In the genomic region with DNA sequence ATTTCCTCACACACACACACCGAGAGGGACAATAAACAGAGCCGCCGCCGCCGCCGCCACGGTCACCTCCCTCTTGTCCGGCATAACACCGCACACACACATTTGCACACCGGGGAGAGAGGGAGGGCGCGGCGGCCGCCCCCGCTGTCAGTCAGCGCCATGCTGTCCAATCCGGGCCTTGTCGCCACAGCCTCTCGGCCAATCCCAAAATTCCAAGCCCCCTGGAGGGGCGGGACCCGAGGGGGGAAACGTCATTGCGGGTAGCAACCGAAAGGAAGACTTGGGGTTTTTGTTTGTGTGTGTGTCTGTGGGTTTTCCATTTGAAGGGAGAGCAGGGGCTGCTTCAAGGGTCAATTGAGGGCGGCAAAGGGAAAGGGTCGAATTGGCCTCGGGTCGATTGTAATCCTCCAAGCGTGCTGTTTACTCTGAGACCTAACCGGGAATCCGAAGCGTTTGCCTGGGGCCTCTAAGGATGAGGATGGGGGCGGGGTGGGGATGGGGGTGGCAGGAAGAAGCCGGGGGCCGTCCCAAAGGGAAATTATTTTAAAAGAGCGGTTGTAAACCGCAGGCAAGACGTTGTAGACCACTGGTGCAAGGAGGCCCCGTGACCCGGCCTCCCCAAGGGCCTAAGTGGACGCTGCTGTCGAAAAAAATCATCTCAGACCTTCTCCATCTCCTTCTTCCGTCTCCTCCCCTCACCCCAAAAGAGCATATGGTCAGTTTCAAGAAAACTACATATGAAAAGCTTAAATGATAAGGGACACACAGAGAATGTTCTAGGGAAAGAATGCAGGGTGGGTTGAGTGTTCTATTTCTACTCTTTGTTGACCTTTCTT, we compare ENCODE assay signal across 8 cellular contexts. TPM values are rescaled to one million over a fixed set of nuclear protein-coding genes. Genes with fewer than 3 reads are reported as not detected.
DNase-seq lines count a peak whose midpoint lies in the region; ATAC-seq, FAIRE-seq and TF ChIP-seq lines count a peak whose summit lies in the region.

A gene with protein sequence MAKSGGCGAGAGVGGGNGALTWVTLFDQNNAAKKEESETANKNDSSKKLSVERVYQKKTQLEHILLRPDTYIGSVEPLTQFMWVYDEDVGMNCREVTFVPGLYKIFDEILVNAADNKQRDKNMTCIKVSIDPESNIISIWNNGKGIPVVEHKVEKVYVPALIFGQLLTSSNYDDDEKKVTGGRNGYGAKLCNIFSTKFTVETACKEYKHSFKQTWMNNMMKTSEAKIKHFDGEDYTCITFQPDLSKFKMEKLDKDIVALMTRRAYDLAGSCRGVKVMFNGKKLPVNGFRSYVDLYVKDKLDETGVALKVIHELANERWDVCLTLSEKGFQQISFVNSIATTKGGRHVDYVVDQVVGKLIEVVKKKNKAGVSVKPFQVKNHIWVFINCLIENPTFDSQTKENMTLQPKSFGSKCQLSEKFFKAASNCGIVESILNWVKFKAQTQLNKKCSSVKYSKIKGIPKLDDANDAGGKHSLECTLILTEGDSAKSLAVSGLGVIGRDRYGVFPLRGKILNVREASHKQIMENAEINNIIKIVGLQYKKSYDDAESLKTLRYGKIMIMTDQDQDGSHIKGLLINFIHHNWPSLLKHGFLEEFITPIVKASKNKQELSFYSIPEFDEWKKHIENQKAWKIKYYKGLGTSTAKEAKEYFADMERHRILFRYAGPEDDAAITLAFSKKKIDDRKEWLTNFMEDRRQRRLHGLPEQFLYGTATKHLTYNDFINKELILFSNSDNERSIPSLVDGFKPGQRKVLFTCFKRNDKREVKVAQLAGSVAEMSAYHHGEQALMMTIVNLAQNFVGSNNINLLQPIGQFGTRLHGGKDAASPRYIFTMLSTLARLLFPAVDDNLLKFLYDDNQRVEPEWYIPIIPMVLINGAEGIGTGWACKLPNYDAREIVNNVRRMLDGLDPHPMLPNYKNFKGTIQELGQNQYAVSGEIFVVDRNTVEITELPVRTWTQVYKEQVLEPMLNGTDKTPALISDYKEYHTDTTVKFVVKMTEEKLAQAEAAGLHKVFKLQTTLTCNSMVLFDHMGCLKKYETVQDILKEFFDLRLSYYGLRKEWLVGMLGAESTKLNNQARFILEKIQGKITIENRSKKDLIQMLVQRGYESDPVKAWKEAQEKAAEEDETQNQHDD (N-terminal part only) (minus strand): TSS at position 98 of the 836 bp plus-strand sequence. CDS start 610 bp downstream, outside the sequence.

- H3K9me3 ChIP-seq in keratinocyte (ENCODE audit: control insufficient read depth, low read depth, low read length): no peaks in the 10 kb centered on the region

- peak within 1 kb of the TSS; percentile 96 for H3K4me3 Mint-ChIP-seq in chondrocyte (ENCODE audit: unreplicated experiment)

- DNase-seq in AG20443 (ENCODE audit: low spot score): peak; percentile 99
- peak; percentile 78 for DNase-seq in NCI-H510A (lab: John Stamatoyannopoulos, UW)
- peak; percentile 86 to 88 for DNase-seq in activated CD4-positive, alpha-beta T cell treated with anti-CD3 and anti-CD28 coated beads for 24 hours (ENCODE audit: low read depth in 2 of 2)
- DNase-seq in chondrocyte (ENCODE audit: low spot score): peak; percentile 97
- DNase-seq in keratinocyte (ENCODE audit: low read depth, low spot score): peak; percentile 40
- DNase-seq in stimulated activated CD4-positive, alpha-beta T cell treated with anti-CD3 and anti-CD28 coated beads, Interleukin-15, amount 100 ng/mL, for 1 hour (ENCODE audit: low read depth in 1 of 2, low spot score in 1 of 2): peak; percentile 86 to 87

- dilution Hi-C loops in keratinocyte (cut with MboI; ENCODE audit: extremely low pct_ligation_motif_present, low sequenced_read_pairs): no loop called here

- no peaks in the 10 kb centered on the region for H3K9me1 ChIP-seq in keratinocyte (ENCODE audit: control insufficient read depth, extremely low read depth, insufficient read depth, low read length)

- H3K27ac Mint-ChIP-seq in chondrocyte (ENCODE audit: unreplicated experiment): peak within 1 kb of the TSS; percentile 99

- FAIRE-seq in keratinocyte (lab: Jason Lieb, UNC): no peak

- TF ChIP-seq CTCF in chondrocyte (IDR thresholded peaks at IDR 0.05) (no peak), keratinocyte (optimal IDR thresholded peaks at IDR 0.05 in 1 of 3, IDR thresholded peaks at IDR 0.05 in 1 of 3, conservative IDR thresholded peaks at IDR 0.05 in 1 of 3; ENCODE audit: extremely low read depth in 1 of 3, insufficient read depth in 2 of 3, low read length in 3 of 3) (no peak)

- H3K36me3 Mint-ChIP-seq in chondrocyte (ENCODE audit: low read depth): no peaks in the 10 kb centered on the region

- H3K4me3 ChIP-seq in keratinocyte (ENCODE audit: control insufficient read depth in 2 of 3, extremely low read depth in 1 of 3, insufficient read depth in 2 of 3, low read depth in 1 of 3, low read length in 3 of 3): peak within 1 kb of the TSS; percentile 81 to 93 (median 85)

- peak; percentile 66 for TF ChIP-seq POLR2A in GM19099 (IDR thresholded peaks at IDR 0.05; ENCODE audit: extremely low read depth, insufficient read length, low read depth)

- H3K4me1 ChIP-seq in keratinocyte (ENCODE audit: control insufficient read depth, extremely low read depth, insufficient read depth, low read length): peaks cover 16% of the 10 kb centered on the region

- no peaks in the 10 kb centered on the region for H3K27me3 ChIP-seq in keratinocyte (ENCODE audit: control insufficient read depth, extremely low read depth, insufficient read depth, low read length)

- H3K27ac ChIP-seq in keratinocyte (ENCODE audit: control insufficient read depth, insufficient read depth, low read length): peak within 1 kb of the TSS; percentile 86

- peaks cover 39% of the 10 kb centered on the region for H3K79me2 ChIP-seq in keratinocyte (ENCODE audit: control insufficient read depth, insufficient read depth, low read length)

- H3K36me3 ChIP-seq in keratinocyte (ENCODE audit: control insufficient read depth in 2 of 2, extremely low read depth in 1 of 2, insufficient read depth in 2 of 2, low read length in 2 of 2): no peaks in the 10 kb centered on the region

- peaks cover 4% of the 10 kb centered on the region for H4K20me1 ChIP-seq in keratinocyte (ENCODE audit: control insufficient read depth, extremely low read depth, insufficient read depth, low read length)

- peaks cover 47% of the 10 kb centered on the region for H3K4me1 Mint-ChIP-seq in chondrocyte (ENCODE audit: low read depth)

- no peaks in the 10 kb centered on the region for H3K9me3 Mint-ChIP-seq in chondrocyte (ENCODE audit: low read depth)

- peak within 1 kb of the TSS; percentile 87 for H3K9ac ChIP-seq in keratinocyte (ENCODE audit: control insufficient read depth, extremely low read depth, insufficient read depth, low read length)

- peak; percentile 89 for ATAC-seq in HG03432 (IDR thresholded peaks at IDR 0.05; ENCODE audit: unreplicated experiment)

- H3K4me2 ChIP-seq in keratinocyte (ENCODE audit: control insufficient read depth, extremely low read depth, insufficient read depth, low read depth, low read length): peak within 1 kb of the TSS; percentile 98

- H3K27me3 Mint-ChIP-seq in chondrocyte (ENCODE audit: low read depth): no peaks in the 10 kb centered on the region

- H2AFZ ChIP-seq in keratinocyte (ENCODE audit: control insufficient read depth, low read length): peak within 1 kb of the TSS; percentile 93

RNA-seq across cellular contexts. Expression of the gene that starts here (rescaled TPM):
- total RNA-seq in chondrocyte: 73.2 to 107 TPM (median 80.9 TPM) in 3 replicates
- polyA plus RNA-seq in keratinocyte: 30.3 to 71.8 TPM (median 34.7 TPM) in 3 replicates
- 74.3 TPM for polyA plus RNA-seq in keratinocyte (2011; ENCODE audit: low read depth)
- 27.7 and 48.3 TPM in 2 replicates for polyA plus RNA-seq in keratinocyte (2011; cell fraction: cytosol; rRNA removed)
- polyA plus RNA-seq in keratinocyte (2011; cell fraction: nucleus; rRNA removed): 49.5 and 73.9 TPM in 2 replicates
- polyA plus RNA-seq in keratinocyte (2012; ENCODE audit: low replicate concordance): 27.6 and 52.1 TPM in 2 replicates
- 9.1 to 54.8 TPM (median 22.3 TPM) in 3 replicates for polyA minus RNA-seq in keratinocyte
- 19.4 TPM for polyA minus RNA-seq in keratinocyte (2011; cell fraction: cytosol; rRNA and poly(A)+ RNA removed)
- polyA minus RNA-seq in keratinocyte (2011; cell fraction: nucleus; rRNA and poly(A)+ RNA removed): 30.6 and 64.1 TPM in 2 replicates

Comparison
In these comparisons a context has a peak if more than half of its experiments do, and no peak if none do; other contexts are left out.
1. Peak in every context shown above with its lines: DNase-seq, ATAC-seq, H3K4me3 ChIP-seq and H3K27ac ChIP-seq.
2. DNase-seq: peak in every context shown above with its lines; median percentile 99 in AG20443; 97 in chondrocyte; 87 in activated CD4-positive, alpha-beta T cell treated with anti-CD3 and anti-CD28 coated beads for 24 hours; 86 in stimulated activated CD4-positive, alpha-beta T cell treated with anti-CD3 and anti-CD28 coated beads, Interleukin-15, amount 100 ng/mL, for 1 hour; 78 in NCI-H510A; 40 in keratinocyte.